In the genomic region with DNA sequence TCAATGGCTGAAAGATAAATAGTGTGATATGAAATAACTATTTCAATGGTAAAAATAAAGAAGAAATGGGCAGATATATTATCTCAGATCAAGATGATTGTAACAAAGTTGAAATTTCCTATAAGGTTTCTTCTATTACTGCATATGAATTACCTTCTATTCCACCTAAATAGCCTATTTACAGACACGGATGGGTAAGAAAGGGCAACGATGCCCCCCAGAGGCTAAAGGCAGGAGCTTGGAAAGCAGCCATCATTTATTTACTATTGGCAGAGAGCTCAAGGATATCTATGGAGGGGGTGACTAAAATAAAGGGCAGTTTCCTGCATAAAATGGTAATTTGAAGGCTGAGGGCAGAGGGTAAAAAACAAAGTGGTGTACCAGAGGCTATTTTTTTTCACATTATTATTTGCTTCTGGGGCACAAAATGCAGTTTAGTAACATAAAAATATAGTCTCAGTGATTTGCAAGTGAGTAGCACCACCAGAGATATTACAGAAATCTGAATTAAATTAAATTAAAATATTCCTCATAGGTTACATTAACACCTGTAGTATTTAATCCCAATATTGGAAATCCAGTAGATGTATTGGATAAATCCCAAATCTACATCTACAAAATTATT, we compare ENCODE assay signal across 8 cellular contexts.
DNase-seq lines count a peak whose midpoint lies in the region; ATAC-seq and TF ChIP-seq lines count a peak whose summit lies in the region.

No MANE protein-coding gene starts in this region.

- peak; percentile 19 for TF ChIP-seq CTCF in psoas muscle (IDR thresholded peaks at IDR 0.05)

- no peaks in the 10 kb centered on the region for H3K9me3 Mint-ChIP-seq in CD4-positive, CD25-positive, alpha-beta regulatory T cell

- no peaks in the 10 kb centered on the region for H3K36me3 ChIP-seq in CD4-positive, CD25-positive, alpha-beta regulatory T cell (ENCODE audit: control insufficient read depth, insufficient read depth, low read length)
- no peaks in the 10 kb centered on the region for H3K36me3 ChIP-seq in psoas muscle (ENCODE audit: insufficient read depth in 1 of 2, low read depth in 1 of 2)

- H3K36me3 Mint-ChIP-seq in CD4-positive, CD25-positive, alpha-beta regulatory T cell: no peaks in the 10 kb centered on the region

- no peak overlapping the region for H3K4me3 ChIP-seq in CD4-positive, CD25-positive, alpha-beta regulatory T cell (ENCODE audit: low read depth, low read length)
- H3K4me3 ChIP-seq in psoas muscle: no peak overlapping the region

- no peaks in the 10 kb centered on the region for H3K27me3 ChIP-seq in CD4-positive, CD25-positive, alpha-beta regulatory T cell (ENCODE audit: control insufficient read depth, insufficient read depth, low read length)
- no peaks in the 10 kb centered on the region for H3K27me3 ChIP-seq in psoas muscle (ENCODE audit: insufficient read depth in 3 of 3, low read length in 2 of 3)

- peak in 1 of 2 donors; percentile 39 for ATAC-seq in CD4-positive, CD25-positive, alpha-beta regulatory T cell (ENCODE audit: low read depth in 2 of 2)
- ATAC-seq in GM21619 (IDR thresholded peaks at IDR 0.05; ENCODE audit: unreplicated experiment) (peak; percentile 63), psoas muscle (no peak), HG03108 (IDR thresholded peaks at IDR 0.05; ENCODE audit: unreplicated experiment) (no peak), HG03469 (IDR thresholded peaks at IDR 0.05; ENCODE audit: unreplicated experiment) (no peak)

- 2 to 6% (median 4%) methylated on average over 2 of the region's 2 CpGs for WGBS in psoas muscle, 3 donors

- H3K4me3 Mint-ChIP-seq in CD4-positive, CD25-positive, alpha-beta regulatory T cell: no peak overlapping the region

- H3K4me1 ChIP-seq in CD4-positive, CD25-positive, alpha-beta regulatory T cell (ENCODE audit: control insufficient read depth, insufficient read depth, low read length, poor library complexity, severe bottlenecking): no peaks in the 10 kb centered on the region
- H3K4me1 ChIP-seq in psoas muscle: no peaks in the 10 kb centered on the region

- DNase-seq in CD4-positive, CD25-positive, alpha-beta regulatory T cell: peak in 2 of 3 donors; percentile 9 to 34
- peak; percentile 19 for DNase-seq in NCI-H524 treated with DMSO at 0.1 percent for 48 hours (lab: John Stamatoyannopoulos, UW)
- DNase-seq in activated CD4-positive, alpha-beta T cell treated with anti-CD3 and anti-CD28 coated beads, Interleukin-2, amount 50 U/mL, for 4 hours: peak; percentile 34 to 43
- DNase-seq in fibroblast of gingiva (ENCODE audit: low read depth): peak; percentile 58
- no peak for DNase-seq in psoas muscle

- H3K27me3 Mint-ChIP-seq in CD4-positive, CD25-positive, alpha-beta regulatory T cell: peaks cover 5% of the 10 kb centered on the region

- no peak overlapping the region for H3K27ac ChIP-seq in CD4-positive, CD25-positive, alpha-beta regulatory T cell (ENCODE audit: insufficient read depth, low read length, poor library complexity, severe bottlenecking)
- H3K27ac ChIP-seq in psoas muscle: no peak overlapping the region

- intact Hi-C loops in psoas muscle (cut with DNase I): loop anchor here in 1 of 2 donors (10.0 kb wide), 1 partner anchor 296 kb away; no protein-coding TSS in a partner anchor

- no peak overlapping the region for H3K27ac Mint-ChIP-seq in CD4-positive, CD25-positive, alpha-beta regulatory T cell

- no peaks in the 10 kb centered on the region for H3K9me3 ChIP-seq in CD4-positive, CD25-positive, alpha-beta regulatory T cell (ENCODE audit: control insufficient read depth in 2 of 2, low read length in 2 of 2)
- no peaks in the 10 kb centered on the region for H3K9me3 ChIP-seq in psoas muscle

- H3K4me1 Mint-ChIP-seq in CD4-positive, CD25-positive, alpha-beta regulatory T cell: no peaks in the 10 kb centered on the region

Comparison
In these comparisons a context has a peak if more than half of its experiments do, and no peak if none do; other contexts are left out.
1. DNase-seq: peak in CD4-positive, CD25-positive, alpha-beta regulatory T cell (2 of 3), NCI-H524 treated with DMSO at 0.1 percent for 48 hours (single experiment), activated CD4-positive, alpha-beta T cell treated with anti-CD3 and anti-CD28 coated beads, Interleukin-2, amount 50 U/mL, for 4 hours (2 of 2) and fibroblast of gingiva (single experiment); none in psoas muscle (0 of 2).